20 cellular contexts compared by ENCODE assay signal in the genomic region with DNA sequence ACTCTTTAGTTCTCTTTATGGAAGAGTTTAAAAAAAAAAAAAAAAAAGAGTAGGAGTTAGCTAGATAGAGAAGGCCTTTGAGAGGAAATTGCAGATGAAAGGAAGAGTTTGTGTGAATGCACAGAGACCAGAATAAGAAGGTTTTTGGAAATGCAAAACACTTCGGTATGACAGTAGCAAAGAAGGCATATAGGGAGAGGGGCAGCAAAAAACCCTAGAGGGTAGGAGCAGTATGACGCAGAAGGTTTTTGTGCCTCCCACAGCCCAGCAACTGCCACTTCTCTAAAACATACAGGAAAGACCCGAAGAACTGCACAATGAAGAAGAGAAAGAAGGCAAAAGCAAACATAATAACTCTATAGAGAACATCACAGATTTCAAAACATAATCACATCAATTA.
"Had no signal": no experiment of that assay in that cellular context is flagged by ENCODE, and none has a peak within 500 bp of the region (broad histone marks: within the 10 kb centered on the region; RNA-seq: fewer than 3 reads in every experiment).

No MANE protein-coding gene starts in this region.

- DNase-seq: activated CD4-positive, alpha-beta T cell treated with anti-CD3 and anti-CD28 coated beads, Interleukin-2, amount 10 ng/mL, durations not matched to agents 24 days and 14 days; activated CD8-positive, alpha-beta memory T cell treated with anti-CD3 and anti-CD28 coated beads, Interleukin-2, amount 50 U/mL, for 4 hours; activated naive CD4-positive, alpha-beta T cell; activated T-cell treated with anti-CD3 and anti-CD28 coated beads, Interleukin-2, amount 50 U/mL, for 4 hours; body of pancreas; foreskin fibroblast; lower lobe of right lung; mesendoderm; mucosa of descending colon; naive B cell; small intestine; stimulated activated CD4-positive, alpha-beta T cell treated with anti-CD3 and anti-CD28 coated beads, Interleukin-2, amount 100 ng/mL, for 24 hours; stimulated activated naive B cell treated with anti-CD40 and anti-IgM and Interleukin-4, amounts not matched to agents 10 μg/mL and 1 μg/mL and 100 μg/mL, for 72 hours; SW 1271; T-helper 17 cell; upper lobe of left lung had no signal

- H3K4me3 Mint-ChIP-seq: activated CD4-positive, alpha-beta T cell treated with anti-CD3 and anti-CD28 coated beads, Interleukin-2, amount 10 ng/mL, durations not matched to agents 24 days and 14 days; activated T-cell treated with anti-CD3 and anti-CD28 coated beads, Interleukin-2, amount 50 U/mL, for 4 hours; naive B cell; neural crest cell; stimulated activated naive B cell treated with anti-CD40 and anti-IgM and Interleukin-4, amounts not matched to agents 10 μg/mL and 1 μg/mL and 100 μg/mL, for 72 hours; T-helper 17 cell had no signal

- ATAC-seq: activated CD4-positive, CD25-positive, alpha-beta regulatory T cell treated with anti-CD3 and anti-CD28 coated beads, Interleukin-2, amount 50 U/mL, for 24 hours; activated T-cell treated with anti-CD3 and anti-CD28 coated beads, Interleukin-2, amount 50 U/mL, for 4 hours; body of pancreas; lower lobe of right lung; mucosa of descending colon; sciatic nerve; stimulated activated naive B cell treated with anti-CD40 and anti-IgM and Interleukin-4, amounts not matched to agents 10 μg/mL and 1 μg/mL and 100 μg/mL, for 72 hours; T-helper 17 cell had no signal

- H3K9me3 Mint-ChIP-seq: activated CD4-positive, alpha-beta T cell treated with anti-CD3 and anti-CD28 coated beads, Interleukin-2, amount 10 ng/mL, durations not matched to agents 24 days and 14 days; activated T-cell treated with anti-CD3 and anti-CD28 coated beads, Interleukin-2, amount 50 U/mL, for 4 hours; activated T-helper 2 cell treated with anti-CD3 and anti-CD28 coated beads, Interferon-gamma antibody, Interleukin-2, Interleukin-4, amounts not matched to agents 10 μg/mL and 5 μg/mL and 100 μg/mL, durations not matched to agents 14 hours and 24 hours and 36 hours; naive B cell; neural crest cell; stimulated activated naive B cell treated with anti-CD40 and anti-IgM and Interleukin-4, amounts not matched to agents 10 μg/mL and 1 μg/mL and 100 μg/mL, for 72 hours had no signal

- H3K36me3 Mint-ChIP-seq: naive B cell; stimulated activated naive B cell treated with anti-CD40 and anti-IgM and Interleukin-4, amounts not matched to agents 10 μg/mL and 1 μg/mL and 100 μg/mL, for 72 hours had no signal

- H3K27ac Mint-ChIP-seq: activated CD4-positive, alpha-beta T cell treated with anti-CD3 and anti-CD28 coated beads, Interleukin-2, amount 10 ng/mL, durations not matched to agents 24 days and 14 days; activated T-helper 2 cell treated with anti-CD3 and anti-CD28 coated beads, Interferon-gamma antibody, Interleukin-2, Interleukin-4, amounts not matched to agents 10 μg/mL and 5 μg/mL and 100 μg/mL, durations not matched to agents 14 hours and 24 hours and 36 hours; naive B cell; stimulated activated naive B cell treated with anti-CD40 and anti-IgM and Interleukin-4, amounts not matched to agents 10 μg/mL and 1 μg/mL and 100 μg/mL, for 72 hours; T-helper 17 cell had no signal

- H3K4me1 Mint-ChIP-seq: activated CD4-positive, alpha-beta T cell treated with anti-CD3 and anti-CD28 coated beads, Interleukin-2, amount 10 ng/mL, durations not matched to agents 24 days and 14 days; naive B cell; stimulated activated naive B cell treated with anti-CD40 and anti-IgM and Interleukin-4, amounts not matched to agents 10 μg/mL and 1 μg/mL and 100 μg/mL, for 72 hours; T-helper 17 cell had no signal
